In the genomic region with DNA sequence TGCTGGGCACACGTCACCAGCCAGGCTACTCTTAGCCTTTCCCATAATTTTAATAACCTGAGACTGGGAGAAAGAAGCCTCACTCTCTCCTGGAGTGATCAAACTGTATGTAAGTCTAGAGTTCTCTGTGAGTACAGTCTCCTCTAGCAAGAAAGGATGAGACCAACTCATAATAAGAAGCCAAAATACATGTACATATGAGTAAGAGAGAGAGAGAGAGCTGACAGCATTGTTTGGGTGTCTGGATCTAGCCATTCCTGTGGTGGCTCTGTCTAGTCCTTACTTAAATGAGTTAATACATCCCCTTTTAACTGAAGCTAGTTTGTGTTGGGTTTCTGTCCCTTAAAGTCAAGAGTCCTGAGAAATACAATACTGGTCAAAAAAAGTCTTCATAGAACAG, we compare ENCODE assay signal across 18 cellular contexts. TPM values are rescaled to one million over a fixed set of nuclear protein-coding genes. Genes with fewer than 3 reads are reported as not detected.
DNase-seq lines count a peak whose midpoint lies in the region; ATAC-seq and TF ChIP-seq lines count a peak whose summit lies in the region.
"Had no signal": no experiment of that assay in that cellular context is flagged by ENCODE, and none has a peak within 500 bp of the region (broad histone marks: within the 10 kb centered on the region; RNA-seq: fewer than 3 reads in every experiment).

No MANE protein-coding gene starts in this region.

- no peaks in the 10 kb centered on the region for H3K36me3 Mint-ChIP-seq in activated CD8-positive, alpha-beta T cell treated with anti-CD3 and anti-CD28 coated beads for 36 hours (ENCODE audit: low read depth)
- H3K36me3 Mint-ChIP-seq in activated CD8-positive, alpha-beta T cell treated with anti-CD3 and anti-CD28 coated beads, Interleukin-2, amount 10 ng/mL, durations not matched to agents 7 days and 5 days (ENCODE audit: low read depth) = no peaks in the 10 kb centered on the region
- H3K36me3 Mint-ChIP-seq in HFFc6 (ENCODE audit: low read depth) = no peaks in the 10 kb centered on the region
- peaks cover 2% of the 10 kb centered on the region for H3K36me3 Mint-ChIP-seq in chondrocyte (ENCODE audit: low read depth)
- H3K36me3 Mint-ChIP-seq in natural killer cell = no peaks in the 10 kb centered on the region

- CTCF ChIA-PET in activated CD8-positive, alpha-beta T cell treated with anti-CD3 and anti-CD28 coated beads for 36 hours (lab: Charles Lee) = interaction anchor here (0.9 to 9.3 kb wide), 11 partner anchors 9 to 282 kb away, joined by 3 to 76 read pairs (median 3); partner anchors contain the start of gene AAK1
- CTCF ChIA-PET in activated CD8-positive, alpha-beta T cell treated with anti-CD3 and anti-CD28 coated beads, Interleukin-2, amount 10 ng/mL, durations not matched to agents 7 days and 5 days (lab: Charles Lee) = interaction anchor here (0.6 to 6.5 kb wide), 9 partner anchors 9 to 162 kb away, joined by 3 to 90 read pairs (median 6); partner anchors contain the start of gene AAK1

- POLR2A ChIA-PET in activated CD8-positive, alpha-beta T cell treated with anti-CD3 and anti-CD28 coated beads for 36 hours (lab: Charles Lee) = no interaction called here
- POLR2A ChIA-PET in activated CD8-positive, alpha-beta T cell treated with anti-CD3 and anti-CD28 coated beads, Interleukin-2, amount 10 ng/mL, durations not matched to agents 7 days and 5 days (lab: Charles Lee) = interaction anchor here (1.4 kb wide), 1 partner anchor 72 kb away, joined by 4 read pairs; the partner anchor contains the start of gene AAK1

- ATAC-seq in activated CD8-positive, alpha-beta T cell treated with anti-CD3 and anti-CD28 coated beads for 36 hours = peak; percentile 18
- ATAC-seq in activated CD8-positive, alpha-beta T cell treated with anti-CD3 and anti-CD28 coated beads, Interleukin-2, amount 10 ng/mL, durations not matched to agents 7 days and 5 days = no peak
- ATAC-seq in GM21367 (IDR thresholded peaks at IDR 0.05; ENCODE audit: unreplicated experiment) (no peak), natural killer cell (no peak)
- ATAC-seq: right cardiac atrium had no signal

- H3K27me3 Mint-ChIP-seq in activated CD8-positive, alpha-beta T cell treated with anti-CD3 and anti-CD28 coated beads for 36 hours = no peaks in the 10 kb centered on the region
- H3K27me3 Mint-ChIP-seq in activated CD8-positive, alpha-beta T cell treated with anti-CD3 and anti-CD28 coated beads, Interleukin-2, amount 10 ng/mL, durations not matched to agents 7 days and 5 days (ENCODE audit: low read depth) = peaks cover 2% of the 10 kb centered on the region
- no peaks in the 10 kb centered on the region for H3K27me3 Mint-ChIP-seq in HFFc6 (ENCODE audit: insufficient read depth)
- H3K27me3 Mint-ChIP-seq in chondrocyte (ENCODE audit: low read depth) = no peaks in the 10 kb centered on the region
- H3K27me3 Mint-ChIP-seq in natural killer cell (ENCODE audit: low read depth in 2 of 2) = no peaks in the 10 kb centered on the region
- H3K27me3 Mint-ChIP-seq: activated naive CD8-positive, alpha-beta T cell treated with anti-CD3 and anti-CD28 coated beads, Interleukin-2, amount 10 ng/mL, durations not matched to agents 7 days and 5 days had no signal

- no peak for TF ChIP-seq CTCF in activated CD8-positive, alpha-beta T cell treated with anti-CD3 and anti-CD28 coated beads for 36 hours (IDR thresholded peaks at IDR 0.05)
- no peak for TF ChIP-seq CTCF in HFFc6 (IDR thresholded peaks at IDR 0.05)
- TF ChIP-seq CTCF in chondrocyte (IDR thresholded peaks at IDR 0.05) = no peak
- no peak for TF ChIP-seq CTCF in natural killer cell (IDR thresholded peaks at IDR 0.05)

- no peak for DNase-seq in activated CD8-positive, alpha-beta T cell treated with anti-CD3 and anti-CD28 coated beads for 36 hours
- no peak for DNase-seq in activated CD8-positive, alpha-beta T cell treated with anti-CD3 and anti-CD28 coated beads, Interleukin-2, amount 10 ng/mL, durations not matched to agents 7 days and 5 days
- DNase-seq in HFFc6 = peak; percentile 45
- no peak for DNase-seq in chondrocyte (ENCODE audit: low spot score)
- DNase-seq in non-pigmented ciliary epithelial cell (ENCODE audit: low read depth) = peak; percentile 56
- no peak for DNase-seq in kidney glomerular epithelial cell (lab: John Stamatoyannopoulos, UW)
- no peak for DNase-seq in natural killer cell
- DNase-seq: activated CD4-positive, alpha-beta T cell treated with anti-CD3 and anti-CD28 coated beads, Interleukin-2, amount 50 U/mL, for 4 hours; activated naive CD8-positive, alpha-beta T cell treated with anti-CD3 and anti-CD28 coated beads, Interleukin-2, amount 10 ng/mL, durations not matched to agents 7 days and 5 days; dermis blood vessel endothelial cell; NCI-H1694 treated with DMSO at 0.1 percent for 48 hours; NCI-H226; NCI-H774; right cardiac atrium; SIG-M5; stimulated activated CD4-positive, alpha-beta T cell treated with anti-CD3 and anti-CD28 coated beads, Interleukin-15, amount 100 ng/mL, for 24 hours had no signal

- H3K27ac Mint-ChIP-seq in activated CD8-positive, alpha-beta T cell treated with anti-CD3 and anti-CD28 coated beads for 36 hours = no peak overlapping the region
- no peak overlapping the region for H3K27ac Mint-ChIP-seq in activated CD8-positive, alpha-beta T cell treated with anti-CD3 and anti-CD28 coated beads, Interleukin-2, amount 10 ng/mL, durations not matched to agents 7 days and 5 days
- H3K27ac Mint-ChIP-seq in HFFc6 (0 out of 2 replicates have a peak overlapping the region, but pooled peaks have one; percentile 10), chondrocyte (ENCODE audit: unreplicated experiment) (peak overlapping the region; percentile 85), natural killer cell (no peak overlapping the region)
- H3K27ac Mint-ChIP-seq: activated naive CD8-positive, alpha-beta T cell treated with anti-CD3 and anti-CD28 coated beads, Interleukin-2, amount 10 ng/mL, durations not matched to agents 7 days and 5 days; activated T-helper 1 cell treated with anti-CD3 and anti-CD28 coated beads, Interleukin-12 subunit alpha, Interleukin-12 subunit beta, Interleukin-2, Interleukin-4 antibody, amounts not matched to agents 30 ng/mL and 10 ng/mL and 1 ng/mL, durations not matched to agents 14 hours and 24 hours and 36 hours had no signal

- peaks cover 16% of the 10 kb centered on the region for H3K4me1 Mint-ChIP-seq in activated CD8-positive, alpha-beta T cell treated with anti-CD3 and anti-CD28 coated beads for 36 hours (ENCODE audit: low read depth)
- H3K4me1 Mint-ChIP-seq in activated CD8-positive, alpha-beta T cell treated with anti-CD3 and anti-CD28 coated beads, Interleukin-2, amount 10 ng/mL, durations not matched to agents 7 days and 5 days (ENCODE audit: low read depth) = peaks cover 7% of the 10 kb centered on the region
- H3K4me1 Mint-ChIP-seq in HFFc6 (ENCODE audit: low read depth) (peaks cover 22% of the 10 kb centered on the region), chondrocyte (ENCODE audit: low read depth) (peaks cover 39% of the 10 kb centered on the region), natural killer cell (peaks cover 6 to 7% of the 10 kb centered on the region in 2 donors)

- no peaks in the 10 kb centered on the region for H3K9me3 Mint-ChIP-seq in activated CD8-positive, alpha-beta T cell treated with anti-CD3 and anti-CD28 coated beads for 36 hours
- H3K9me3 Mint-ChIP-seq in activated CD8-positive, alpha-beta T cell treated with anti-CD3 and anti-CD28 coated beads, Interleukin-2, amount 10 ng/mL, durations not matched to agents 7 days and 5 days (ENCODE audit: insufficient read depth) = no peaks in the 10 kb centered on the region
- H3K9me3 Mint-ChIP-seq in HFFc6 (no peaks in the 10 kb centered on the region), chondrocyte (ENCODE audit: low read depth) (peaks cover 7% of the 10 kb centered on the region), natural killer cell (no peaks in the 10 kb centered on the region)
- H3K9me3 Mint-ChIP-seq: activated naive CD8-positive, alpha-beta T cell treated with anti-CD3 and anti-CD28 coated beads, Interleukin-2, amount 10 ng/mL, durations not matched to agents 7 days and 5 days; activated T-helper 1 cell treated with anti-CD3 and anti-CD28 coated beads, Interleukin-12 subunit alpha, Interleukin-12 subunit beta, Interleukin-2, Interleukin-4 antibody, amounts not matched to agents 30 ng/mL and 10 ng/mL and 1 ng/mL, durations not matched to agents 14 hours and 24 hours and 36 hours had no signal

- intact Hi-C loops in activated CD8-positive, alpha-beta T cell treated with anti-CD3 and anti-CD28 coated beads for 36 hours (cut with micrococcal nuclease) = loop anchor here (2.0 kb wide), 1 partner anchor 155 kb away; no protein-coding TSS in a partner anchor
- intact Hi-C loops in natural killer cell (cut with micrococcal nuclease) = loop anchor here (2.0 kb wide), 2 partner anchors 71 to 341 kb away; no protein-coding TSS in a partner anchor

- H3K4me3 Mint-ChIP-seq in activated CD8-positive, alpha-beta T cell treated with anti-CD3 and anti-CD28 coated beads for 36 hours = no peak overlapping the region
- H3K4me3 Mint-ChIP-seq in activated CD8-positive, alpha-beta T cell treated with anti-CD3 and anti-CD28 coated beads, Interleukin-2, amount 10 ng/mL, durations not matched to agents 7 days and 5 days = no peak overlapping the region
- H3K4me3 Mint-ChIP-seq in HFFc6 (no peak overlapping the region; the same call in 1 of the 2 replicates), chondrocyte (ENCODE audit: unreplicated experiment) (no peak overlapping the region), natural killer cell (no peak overlapping the region)
- H3K4me3 Mint-ChIP-seq: activated naive CD8-positive, alpha-beta T cell treated with anti-CD3 and anti-CD28 coated beads, Interleukin-2, amount 10 ng/mL, durations not matched to agents 7 days and 5 days; activated T-helper 1 cell treated with anti-CD3 and anti-CD28 coated beads, Interleukin-12 subunit alpha, Interleukin-12 subunit beta, Interleukin-2, Interleukin-4 antibody, amounts not matched to agents 30 ng/mL and 10 ng/mL and 1 ng/mL, durations not matched to agents 14 hours and 24 hours and 36 hours had no signal

RNA-seq across cellular contexts. Expression of gene ANXA4, which starts 26.0 kb away (rescaled TPM):
- total RNA-seq in activated CD8-positive, alpha-beta T cell treated with anti-CD3 and anti-CD28 coated beads for 36 hours = 10 to 100 TPM; 14.6 to 17.5 TPM
- 10 to 100 TPM; 53.5 to 59.5 TPM for total RNA-seq in activated CD8-positive, alpha-beta T cell treated with anti-CD3 and anti-CD28 coated beads, Interleukin-2, amount 10 ng/mL, durations not matched to agents 7 days and 5 days
- 100 to 1,000 TPM in 1 of 6 experiments, 10 to 100 TPM in 5; 92.8 to 112 (median 96.1) TPM for total RNA-seq in HFFc6 (2021; fragmentation: NEBNext Ultra II Directional; extraction: Animal tissue kit (Norgen Biotek cat#: 25700))
- 88.1 to 100 TPM (median 99.0 TPM) in 3 replicates for total RNA-seq in chondrocyte
- 10 to 100 TPM; 44.6 to 63.6 (median 55.8) TPM for total RNA-seq in natural killer cell

Comparison
In these comparisons a context has a peak if more than half of its experiments do, and no peak if none do; other contexts are left out.
1. DNase-seq: peak in HFFc6 (single experiment) and non-pigmented ciliary epithelial cell (single experiment); none in activated CD8-positive, alpha-beta T cell treated with anti-CD3 and anti-CD28 coated beads for 36 hours (single experiment), activated CD8-positive, alpha-beta T cell treated with anti-CD3 and anti-CD28 coated beads, Interleukin-2, amount 10 ng/mL, durations not matched to agents 7 days and 5 days (single experiment), chondrocyte (single experiment), kidney glomerular epithelial cell (single experiment) and natural killer cell (single experiment).
2. H3K27ac Mint-ChIP-seq: peak in HFFc6 (single experiment) and chondrocyte (single experiment); none in activated CD8-positive, alpha-beta T cell treated with anti-CD3 and anti-CD28 coated beads for 36 hours (single experiment), activated CD8-positive, alpha-beta T cell treated with anti-CD3 and anti-CD28 coated beads, Interleukin-2, amount 10 ng/mL, durations not matched to agents 7 days and 5 days (single experiment) and natural killer cell (0 of 2).